In genomic region chr1:202348509-202349262, GRCh38 we compare ENCODE assay signal across 8 cellular contexts. TPM values are rescaled to one million over a fixed set of nuclear protein-coding genes. Genes with fewer than 3 reads are reported as not detected.
DNase-seq lines count a peak whose midpoint lies in the region; ATAC-seq, FAIRE-seq and TF ChIP-seq lines count a peak whose summit lies in the region.

PPP1R12B (plus strand) TSS chr1:202348699; CDS start chr1:202348852, 153 bp downstream.

- no peaks in the 10 kb centered on the region for H3K36me3 ChIP-seq in psoas muscle (ENCODE audit: insufficient read depth in 1 of 2, low read depth in 1 of 2)

- peak within 1 kb of the TSS; percentile 98 for H3K4me3 Mint-ChIP-seq in T-helper 17 cell

- DNase-seq in NCI-H1694 treated with DMSO at 0.1 percent for 48 hours (lab: John Stamatoyannopoulos, UW) (peak; percentile 98), T-helper 17 cell (peak; percentile 91 to 94 (median 92)), left ventricle myocardium superior (peak; percentile 98), psoas muscle (peak; percentile 97 to 99), urothelium cell line (ENCODE audit: low spot score) (peak; percentile 95)

- TF ChIP-seq CTCF in psoas muscle (IDR thresholded peaks at IDR 0.05) = no peak

- peaks cover 23% of the 10 kb centered on the region for H3K4me1 ChIP-seq in psoas muscle

- peak; percentile 66 for TF ChIP-seq POLR2A in GM15510 (IDR thresholded peaks at IDR 0.05; ENCODE audit: borderline replicate concordance, extremely low read depth, insufficient read length)

- ATAC-seq in HG02885 (IDR thresholded peaks at IDR 0.05; ENCODE audit: poor library complexity, unreplicated experiment) (peak; percentile 98), T-helper 17 cell (peak; percentile 97), left ventricle myocardium superior (peak; percentile 98), psoas muscle (peak; percentile 95 to 99 (median 98))

- H3K36me3 Mint-ChIP-seq in T-helper 17 cell (ENCODE audit: low read depth) = peaks cover 5% of the 10 kb centered on the region

- H3K27ac ChIP-seq in angular gyrus (ENCODE audit: low read depth, low read length) = peak within 1 kb of the TSS; percentile 85
- peak within 1 kb of the TSS; percentile 90 for H3K27ac ChIP-seq in psoas muscle

- FAIRE-seq in urothelium cell line (lab: Jason Lieb, UNC) = no peak

- 0% methylated on average over 59 to 62 of the region's 62 CpGs for WGBS in psoas muscle, 3 donors

- peaks cover 27% of the 10 kb centered on the region for H3K4me1 Mint-ChIP-seq in T-helper 17 cell

- H3K9me3 ChIP-seq in T-helper 17 cell (ENCODE audit: control insufficient read depth, low read length, poor library complexity, severe bottlenecking) (no peaks in the 10 kb centered on the region), psoas muscle (no peaks in the 10 kb centered on the region)

- peak within 1 kb of the TSS; percentile 87 for H3K27ac Mint-ChIP-seq in T-helper 17 cell

- H3K27me3 Mint-ChIP-seq in T-helper 17 cell = no peaks in the 10 kb centered on the region

- intact Hi-C loops in left ventricle myocardium superior (cut with micrococcal nuclease) (no loop called here), psoas muscle (cut with DNase I) (loop anchor here in 1 of 2 donors (10.0 kb wide), 2 partner anchors 106 to 236 kb away; no protein-coding TSS in a partner anchor)

- peak within 1 kb of the TSS; percentile 76 for H3K4me3 ChIP-seq in psoas muscle

- no peaks in the 10 kb centered on the region for H3K27me3 ChIP-seq in psoas muscle (ENCODE audit: insufficient read depth in 3 of 3, low read length in 2 of 3)

RNA-seq across cellular contexts. Expression of gene PPP1R12B, which starts in this region (rescaled TPM):
- total RNA-seq in T-helper 17 cell (10 to 100 TPM; 28.6 to 30.4 TPM), left ventricle myocardium superior (667 TPM), psoas muscle (100 to 1,000 TPM in 3 of 4 donors, 10 to 100 TPM in 1; 86.1 to 189 (median 158) TPM)
- 10 to 100 TPM in 2 of 3 donors, 1 to 10 TPM in 1; 8.3 to 73.3 (median 18.7) TPM for polyA plus RNA-seq in psoas muscle

Comparison
In these comparisons a context has a peak if more than half of its experiments do, and no peak if none do; other contexts are left out.
1. Peak in every context shown above with its lines: DNase-seq, ATAC-seq, H3K4me3 ChIP-seq and H3K27ac ChIP-seq.